In the genomic region with DNA sequence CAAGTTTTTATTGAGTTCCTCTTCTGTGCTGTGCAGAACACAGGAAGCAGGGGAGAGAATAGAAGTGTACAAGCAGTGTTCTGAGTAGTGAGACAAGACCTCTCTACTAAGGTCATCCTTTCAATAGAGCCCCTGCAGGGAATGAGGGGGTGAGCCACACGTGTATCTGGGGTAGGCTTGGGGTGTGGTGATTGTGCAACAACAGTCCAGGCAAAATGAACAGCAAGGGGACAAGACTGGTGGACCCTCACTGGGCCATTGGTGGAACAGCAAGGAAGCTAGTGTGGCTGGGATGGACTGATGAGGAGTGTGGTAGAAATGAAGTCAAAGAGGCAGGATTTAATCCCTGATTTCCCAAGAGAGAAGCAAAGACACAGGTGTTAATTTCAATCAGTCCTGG, we compare ENCODE assay signal across 2 cellular contexts.
A peak's percentile ranks its signal among the peaks of the same experiment; 100 is the strongest.
TF ChIP-seq lines count a peak whose summit lies in the region.

No MANE protein-coding gene starts in this region.

TF ChIP-seq in GM23338, 12 proteins besides CTCF, POLR2A, EP300 and RAD21 (continues in another document):
- TF ChIP-seq POLR2AphosphoS5 (IDR thresholded peaks at IDR 0.05; ENCODE audit: low read depth), result no peak
- TF ChIP-seq EZH2 (IDR thresholded peaks at IDR 0.05; ENCODE audit: low read depth, unreplicated experiment), result no peak
- TF ChIP-seq, protein P1, sequence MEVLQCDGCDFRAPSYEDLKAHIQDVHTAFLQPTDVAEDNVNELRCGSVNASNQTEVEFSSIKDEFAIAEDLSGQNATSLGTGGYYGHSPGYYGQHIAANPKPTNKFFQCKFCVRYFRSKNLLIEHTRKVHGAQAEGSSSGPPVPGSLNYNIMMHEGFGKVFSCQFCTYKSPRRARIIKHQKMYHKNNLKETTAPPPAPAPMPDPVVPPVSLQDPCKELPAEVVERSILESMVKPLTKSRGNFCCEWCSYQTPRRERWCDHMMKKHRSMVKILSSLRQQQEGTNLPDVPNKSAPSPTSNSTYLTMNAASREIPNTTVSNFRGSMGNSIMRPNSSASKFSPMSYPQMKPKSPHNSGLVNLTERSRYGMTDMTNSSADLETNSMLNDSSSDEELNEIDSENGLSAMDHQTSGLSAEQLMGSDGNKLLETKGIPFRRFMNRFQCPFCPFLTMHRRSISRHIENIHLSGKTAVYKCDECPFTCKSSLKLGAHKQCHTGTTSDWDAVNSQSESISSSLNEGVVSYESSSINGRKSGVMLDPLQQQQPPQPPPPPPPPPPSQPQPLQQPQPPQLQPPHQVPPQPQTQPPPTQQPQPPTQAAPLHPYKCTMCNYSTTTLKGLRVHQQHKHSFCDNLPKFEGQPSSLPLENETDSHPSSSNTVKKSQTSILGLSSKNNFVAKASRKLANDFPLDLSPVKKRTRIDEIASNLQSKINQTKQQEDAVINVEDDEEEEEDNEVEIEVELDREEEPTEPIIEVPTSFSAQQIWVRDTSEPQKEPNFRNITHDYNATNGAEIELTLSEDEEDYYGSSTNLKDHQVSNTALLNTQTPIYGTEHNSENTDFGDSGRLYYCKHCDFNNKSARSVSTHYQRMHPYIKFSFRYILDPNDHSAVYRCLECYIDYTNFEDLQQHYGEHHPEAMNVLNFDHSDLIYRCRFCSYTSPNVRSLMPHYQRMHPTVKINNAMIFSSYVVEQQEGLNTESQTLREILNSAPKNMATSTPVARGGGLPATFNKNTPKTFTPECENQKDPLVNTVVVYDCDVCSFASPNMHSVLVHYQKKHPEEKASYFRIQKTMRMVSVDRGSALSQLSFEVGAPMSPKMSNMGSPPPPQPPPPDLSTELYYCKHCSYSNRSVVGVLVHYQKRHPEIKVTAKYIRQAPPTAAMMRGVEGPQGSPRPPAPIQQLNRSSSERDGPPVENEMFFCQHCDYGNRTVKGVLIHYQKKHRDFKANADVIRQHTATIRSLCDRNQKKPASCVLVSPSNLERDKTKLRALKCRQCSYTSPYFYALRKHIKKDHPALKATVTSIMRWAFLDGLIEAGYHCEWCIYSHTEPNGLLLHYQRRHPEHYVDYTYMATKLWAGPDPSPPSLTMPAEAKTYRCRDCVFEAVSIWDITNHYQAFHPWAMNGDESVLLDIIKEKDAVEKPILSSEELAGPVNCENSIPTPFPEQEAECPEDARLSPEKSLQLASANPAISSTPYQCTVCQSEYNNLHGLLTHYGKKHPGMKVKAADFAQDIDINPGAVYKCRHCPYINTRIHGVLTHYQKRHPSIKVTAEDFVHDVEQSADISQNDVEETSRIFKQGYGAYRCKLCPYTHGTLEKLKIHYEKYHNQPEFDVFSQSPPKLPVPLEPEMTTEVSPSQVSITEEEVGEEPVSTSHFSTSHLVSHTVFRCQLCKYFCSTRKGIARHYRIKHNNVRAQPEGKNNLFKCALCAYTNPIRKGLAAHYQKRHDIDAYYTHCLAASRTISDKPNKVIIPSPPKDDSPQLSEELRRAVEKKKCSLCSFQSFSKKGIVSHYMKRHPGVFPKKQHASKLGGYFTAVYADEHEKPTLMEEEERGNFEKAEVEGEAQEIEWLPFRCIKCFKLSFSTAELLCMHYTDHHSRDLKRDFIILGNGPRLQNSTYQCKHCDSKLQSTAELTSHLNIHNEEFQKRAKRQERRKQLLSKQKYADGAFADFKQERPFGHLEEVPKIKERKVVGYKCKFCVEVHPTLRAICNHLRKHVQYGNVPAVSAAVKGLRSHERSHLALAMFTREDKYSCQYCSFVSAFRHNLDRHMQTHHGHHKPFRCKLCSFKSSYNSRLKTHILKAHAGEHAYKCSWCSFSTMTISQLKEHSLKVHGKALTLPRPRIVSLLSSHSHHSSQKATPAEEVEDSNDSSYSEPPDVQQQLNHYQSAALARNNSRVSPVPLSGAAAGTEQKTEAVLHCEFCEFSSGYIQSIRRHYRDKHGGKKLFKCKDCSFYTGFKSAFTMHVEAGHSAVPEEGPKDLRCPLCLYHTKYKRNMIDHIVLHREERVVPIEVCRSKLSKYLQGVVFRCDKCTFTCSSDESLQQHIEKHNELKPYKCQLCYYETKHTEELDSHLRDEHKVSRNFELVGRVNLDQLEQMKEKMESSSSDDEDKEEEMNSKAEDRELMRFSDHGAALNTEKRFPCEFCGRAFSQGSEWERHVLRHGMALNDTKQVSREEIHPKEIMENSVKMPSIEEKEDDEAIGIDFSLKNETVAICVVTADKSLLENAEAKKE (CRISPR knock-in tag; IDR thresholded peaks at IDR 0.05), result no peak
- TF ChIP-seq, protein P2, sequence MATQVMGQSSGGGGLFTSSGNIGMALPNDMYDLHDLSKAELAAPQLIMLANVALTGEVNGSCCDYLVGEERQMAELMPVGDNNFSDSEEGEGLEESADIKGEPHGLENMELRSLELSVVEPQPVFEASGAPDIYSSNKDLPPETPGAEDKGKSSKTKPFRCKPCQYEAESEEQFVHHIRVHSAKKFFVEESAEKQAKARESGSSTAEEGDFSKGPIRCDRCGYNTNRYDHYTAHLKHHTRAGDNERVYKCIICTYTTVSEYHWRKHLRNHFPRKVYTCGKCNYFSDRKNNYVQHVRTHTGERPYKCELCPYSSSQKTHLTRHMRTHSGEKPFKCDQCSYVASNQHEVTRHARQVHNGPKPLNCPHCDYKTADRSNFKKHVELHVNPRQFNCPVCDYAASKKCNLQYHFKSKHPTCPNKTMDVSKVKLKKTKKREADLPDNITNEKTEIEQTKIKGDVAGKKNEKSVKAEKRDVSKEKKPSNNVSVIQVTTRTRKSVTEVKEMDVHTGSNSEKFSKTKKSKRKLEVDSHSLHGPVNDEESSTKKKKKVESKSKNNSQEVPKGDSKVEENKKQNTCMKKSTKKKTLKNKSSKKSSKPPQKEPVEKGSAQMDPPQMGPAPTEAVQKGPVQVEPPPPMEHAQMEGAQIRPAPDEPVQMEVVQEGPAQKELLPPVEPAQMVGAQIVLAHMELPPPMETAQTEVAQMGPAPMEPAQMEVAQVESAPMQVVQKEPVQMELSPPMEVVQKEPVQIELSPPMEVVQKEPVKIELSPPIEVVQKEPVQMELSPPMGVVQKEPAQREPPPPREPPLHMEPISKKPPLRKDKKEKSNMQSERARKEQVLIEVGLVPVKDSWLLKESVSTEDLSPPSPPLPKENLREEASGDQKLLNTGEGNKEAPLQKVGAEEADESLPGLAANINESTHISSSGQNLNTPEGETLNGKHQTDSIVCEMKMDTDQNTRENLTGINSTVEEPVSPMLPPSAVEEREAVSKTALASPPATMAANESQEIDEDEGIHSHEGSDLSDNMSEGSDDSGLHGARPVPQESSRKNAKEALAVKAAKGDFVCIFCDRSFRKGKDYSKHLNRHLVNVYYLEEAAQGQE (IDR thresholded peaks at IDR 0.05; ENCODE audit: unreplicated experiment), result no peak
- no peak for TF ChIP-seq ZNF331 (CRISPR knock-in tag; IDR thresholded peaks at IDR 0.05; ENCODE audit: low read depth)
- no peak for TF ChIP-seq EZH2phosphoT487 (IDR thresholded peaks at IDR 0.05; ENCODE audit: unreplicated experiment)
- TF ChIP-seq CREB1 (CRISPR knock-in tag; IDR thresholded peaks at IDR 0.05; ENCODE audit: low read depth), result no peak
- no peak for TF ChIP-seq ZNF114 (CRISPR knock-in tag; IDR thresholded peaks at IDR 0.05)
- TF ChIP-seq, protein P3, sequence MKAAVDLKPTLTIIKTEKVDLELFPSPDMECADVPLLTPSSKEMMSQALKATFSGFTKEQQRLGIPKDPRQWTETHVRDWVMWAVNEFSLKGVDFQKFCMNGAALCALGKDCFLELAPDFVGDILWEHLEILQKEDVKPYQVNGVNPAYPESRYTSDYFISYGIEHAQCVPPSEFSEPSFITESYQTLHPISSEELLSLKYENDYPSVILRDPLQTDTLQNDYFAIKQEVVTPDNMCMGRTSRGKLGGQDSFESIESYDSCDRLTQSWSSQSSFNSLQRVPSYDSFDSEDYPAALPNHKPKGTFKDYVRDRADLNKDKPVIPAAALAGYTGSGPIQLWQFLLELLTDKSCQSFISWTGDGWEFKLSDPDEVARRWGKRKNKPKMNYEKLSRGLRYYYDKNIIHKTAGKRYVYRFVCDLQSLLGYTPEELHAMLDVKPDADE (IDR thresholded peaks at IDR 0.05), result no peak
- TF ChIP-seq STAT1 (IDR thresholded peaks at IDR 0.05; ENCODE audit: unreplicated experiment), result no peak

TF ChIP-seq in K562, 482 proteins besides CTCF, POLR2A, EP300 and RAD21:
- TF ChIP-seq CEBPB (tag; IDR thresholded peaks at IDR 0.05) (peak; percentile 71; the same call in 1 of the 2 replicates), CEBPG (CRISPR knock-in tag; IDR thresholded peaks at IDR 0.05) (no peak), CEBPG (tag; conservative IDR thresholded peaks at IDR 0.05 in 1 of 2, IDR thresholded peaks at IDR 0.05 in 1 of 2) (0 out of 4 replicates have a peak, but pooled peaks of 1 of the 2 experiments have one; percentile 22), KLF16 (IDR thresholded peaks at IDR 0.05) (no peak)
- TF ChIP-seq, protein P4, sequence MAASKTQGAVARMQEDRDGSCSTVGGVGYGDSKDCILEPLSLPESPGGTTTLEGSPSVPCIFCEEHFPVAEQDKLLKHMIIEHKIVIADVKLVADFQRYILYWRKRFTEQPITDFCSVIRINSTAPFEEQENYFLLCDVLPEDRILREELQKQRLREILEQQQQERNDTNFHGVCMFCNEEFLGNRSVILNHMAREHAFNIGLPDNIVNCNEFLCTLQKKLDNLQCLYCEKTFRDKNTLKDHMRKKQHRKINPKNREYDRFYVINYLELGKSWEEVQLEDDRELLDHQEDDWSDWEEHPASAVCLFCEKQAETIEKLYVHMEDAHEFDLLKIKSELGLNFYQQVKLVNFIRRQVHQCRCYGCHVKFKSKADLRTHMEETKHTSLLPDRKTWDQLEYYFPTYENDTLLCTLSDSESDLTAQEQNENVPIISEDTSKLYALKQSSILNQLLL (CRISPR knock-in tag; IDR thresholded peaks at IDR 0.05; ENCODE audit: borderline replicate concordance), result no peak
